In genomic region chr3:170221924-170222646, GRCh38 we compare ENCODE assay signal across 8 cellular contexts. TPM values are rescaled to one million over a fixed set of nuclear protein-coding genes. Genes with fewer than 3 reads are reported as not detected.
DNase-seq lines count a peak whose midpoint lies in the region; ATAC-seq, FAIRE-seq and TF ChIP-seq lines count a peak whose summit lies in the region.

Gene PRKCI, plus strand, starts transcription at chr3:170222424. Its CDS starts 246 bp downstream, at chr3:170222670.

- H3K4me3 ChIP-seq in epithelial cell of esophagus (ENCODE audit: low read length) (peak within 1 kb of the TSS; percentile 82), mononuclear cell (ENCODE audit: low read length) (peak within 1 kb of the TSS; percentile 71)

- H3K4me1 ChIP-seq in mononuclear cell (ENCODE audit: insufficient read depth, low read length), result peaks cover 15% of the 10 kb centered on the region

- no peak for TF ChIP-seq CTCF in D721Med (IDR thresholded peaks at IDR 0.05; ENCODE audit: insufficient read depth, missing control alignments)
- no peak for TF ChIP-seq CTCF in epithelial cell of esophagus (IDR thresholded peaks at IDR 0.05; ENCODE audit: insufficient read depth, low read depth, low read length, missing control alignments)

- no peak for FAIRE-seq in D721Med (lab: Jason Lieb, UNC)

- H3K9me3 ChIP-seq in mononuclear cell (ENCODE audit: low read depth, low read length), result no peaks in the 10 kb centered on the region

- no peaks in the 10 kb centered on the region for H3K27me3 ChIP-seq in mononuclear cell (ENCODE audit: insufficient read depth, low read length)

- DNase-seq in D721Med (ENCODE audit: insufficient read length, low spot score), result peak; percentile 94
- peak; percentile 91 for DNase-seq in HuH-7.5 (ENCODE audit: low spot score)
- DNase-seq in OCI-M2 (lab: John Stamatoyannopoulos, UW; ENCODE audit: unreplicated experiment), result peak; percentile 61
- DNase-seq in activated T-cell treated with anti-CD3 and anti-CD28 coated beads for 4 hours, result peak; percentile 72
- DNase-seq in epithelial cell of esophagus (ENCODE audit: low read depth), result peak; percentile 98
- DNase-seq in stimulated activated CD8-positive, alpha-beta memory T cell treated with anti-CD3 and anti-CD28 coated beads, Interleukin-4, amount 100 ng/mL, for 1 hour (ENCODE audit: low read depth in 2 of 2, low spot score in 1 of 2), result peak; percentile 58 to 74

- ATAC-seq in GM21515 (IDR thresholded peaks at IDR 0.05; ENCODE audit: unreplicated experiment), result peak; percentile 97

RNA-seq across cellular contexts. Expression of gene PRKCI, which starts in this region (rescaled TPM):
- 20.0 TPM for total RNA-seq in mononuclear cell

Comparison
In these comparisons a context has a peak if more than half of its experiments do, and no peak if none do; other contexts are left out.
1. Peak in every context shown above with its lines: DNase-seq, ATAC-seq and H3K4me3 ChIP-seq.